Comparison of ENCODE assay signal across 10 cellular contexts in genomic region chr2:154697422-154698237, GRCh38. TPM values are rescaled to one million over a fixed set of nuclear protein-coding genes. Genes with fewer than 3 reads are reported as not detected.
A peak's percentile ranks its signal among the peaks of the same experiment; 100 is the strongest.
DNase-seq lines count a peak whose midpoint lies in the region; ATAC-seq and TF ChIP-seq lines count a peak whose summit lies in the region.
"Had no signal": no experiment of that assay in that cellular context is flagged by ENCODE, and none has a peak within 500 bp of the region (broad histone marks: within the 10 kb centered on the region; RNA-seq: fewer than 3 reads in every experiment).

No MANE protein-coding gene starts in this region.

- no peak for TF ChIP-seq CTCF in colonic mucosa (IDR thresholded peaks at IDR 0.05)
- TF ChIP-seq CTCF in mesothelial cell of epicardium (IDR thresholded peaks at IDR 0.05; ENCODE audit: unreplicated experiment), result no peak
- no peak for TF ChIP-seq CTCF in vagina (IDR thresholded peaks at IDR 0.05)

- peaks cover 32% of the 10 kb centered on the region for H3K27me3 Mint-ChIP-seq in activated T-cell treated with anti-CD3 and anti-CD28 coated beads, Interleukin-2, amount 50 U/mL, for 72 hours (ENCODE audit: low read depth)
- H3K27me3 Mint-ChIP-seq in mesothelial cell of epicardium (ENCODE audit: low read depth), result peaks cover 46% of the 10 kb centered on the region
- H3K27me3 Mint-ChIP-seq in activated T-helper 1 cell treated with anti-CD3 and anti-CD28 coated beads, Interleukin-12 subunit alpha, Interleukin-12 subunit beta, Interleukin-2, Interleukin-4 antibody, amounts not matched to agents 30 ng/mL and 10 ng/mL and 1 ng/mL, durations not matched to agents 14 hours and 24 hours and 36 hours (ENCODE audit: insufficient read depth), result peaks cover 30% of the 10 kb centered on the region
- H3K27me3 Mint-ChIP-seq in activated T-helper 17 cell treated with anti-CD3 and anti-CD28 coated beads, Interleukin-2, amount 50 U/mL, for 72 hours, result peaks cover 28% of the 10 kb centered on the region

- H3K36me3 ChIP-seq in colonic mucosa (no peaks in the 10 kb centered on the region), vagina (no peaks in the 10 kb centered on the region)
- H3K36me3 ChIP-seq: BLaER1 treated with 17β-estradiol and CSF1 and Interleukin-3, amounts not matched to agents 10 nM and 100 nM had no signal

- intact Hi-C loops in colonic mucosa (cut with DNase I), result no loop called here
- intact Hi-C loops in vagina (cut with DNase I), result no loop called here
- intact Hi-C loops in activated T-helper 1 cell treated with anti-CD3 and anti-CD28 coated beads, Interleukin-12 subunit alpha, Interleukin-12 subunit beta, Interleukin-2, Interleukin-4 antibody, amounts not matched to agents 30 ng/mL and 10 ng/mL and 1 ng/mL, durations not matched to agents 14 hours and 24 hours and 36 hours (cut with micrococcal nuclease), result no loop called here

- peaks cover 3 to 10% of the 10 kb centered on the region in 2 donors for H3K36me3 Mint-ChIP-seq in activated T-cell treated with anti-CD3 and anti-CD28 coated beads, Interleukin-2, amount 50 U/mL, for 72 hours (ENCODE audit: insufficient read depth in 2 of 2)
- H3K36me3 Mint-ChIP-seq in mesothelial cell of epicardium, result peaks cover 1% of the 10 kb centered on the region
- no peaks in the 10 kb centered on the region for H3K36me3 Mint-ChIP-seq in activated T-helper 1 cell treated with anti-CD3 and anti-CD28 coated beads, Interleukin-12 subunit alpha, Interleukin-12 subunit beta, Interleukin-2, Interleukin-4 antibody, amounts not matched to agents 30 ng/mL and 10 ng/mL and 1 ng/mL, durations not matched to agents 14 hours and 24 hours and 36 hours (ENCODE audit: low read depth)
- H3K36me3 Mint-ChIP-seq in activated T-helper 17 cell treated with anti-CD3 and anti-CD28 coated beads, Interleukin-2, amount 50 U/mL, for 72 hours (ENCODE audit: low read depth), result no peaks in the 10 kb centered on the region

- no peaks in the 10 kb centered on the region for H3K4me1 Mint-ChIP-seq in activated T-cell treated with anti-CD3 and anti-CD28 coated beads, Interleukin-2, amount 50 U/mL, for 72 hours (ENCODE audit: low read depth)
- H3K4me1 Mint-ChIP-seq in mesothelial cell of epicardium, result peaks cover 40% of the 10 kb centered on the region
- no peaks in the 10 kb centered on the region for H3K4me1 Mint-ChIP-seq in activated T-helper 1 cell treated with anti-CD3 and anti-CD28 coated beads, Interleukin-12 subunit alpha, Interleukin-12 subunit beta, Interleukin-2, Interleukin-4 antibody, amounts not matched to agents 30 ng/mL and 10 ng/mL and 1 ng/mL, durations not matched to agents 14 hours and 24 hours and 36 hours (ENCODE audit: low read depth)
- peaks cover 5% of the 10 kb centered on the region for H3K4me1 Mint-ChIP-seq in activated T-helper 17 cell treated with anti-CD3 and anti-CD28 coated beads, Interleukin-2, amount 50 U/mL, for 72 hours

- H3K27ac ChIP-seq in colonic mucosa (no peak overlapping the region), vagina (no peak overlapping the region)
- H3K27ac ChIP-seq: BLaER1 treated with 17β-estradiol and CSF1 and Interleukin-3, amounts not matched to agents 10 nM and 100 nM had no signal

- no peak for ATAC-seq in activated T-cell treated with anti-CD3 and anti-CD28 coated beads, Interleukin-2, amount 50 U/mL, for 72 hours (replicated peaks in 1 of 2)
- no peak for ATAC-seq in activated T-helper 17 cell treated with anti-CD3 and anti-CD28 coated beads, Interleukin-2, amount 50 U/mL, for 72 hours (replicated peaks)

- H3K9me3 ChIP-seq in colonic mucosa (no peaks in the 10 kb centered on the region), vagina (no peaks in the 10 kb centered on the region)

- H3K4me1 ChIP-seq in colonic mucosa (peaks cover 5% of the 10 kb centered on the region), vagina (peaks cover 5% of the 10 kb centered on the region)

- no peak overlapping the region for H3K9ac ChIP-seq in colonic mucosa (ENCODE audit: low read depth in 2 of 2, low read length in 2 of 2)
- H3K9ac ChIP-seq: BLaER1 treated with 17β-estradiol and CSF1 and Interleukin-3, amounts not matched to agents 10 nM and 100 nM had no signal

- H3K27ac Mint-ChIP-seq in activated T-cell treated with anti-CD3 and anti-CD28 coated beads, Interleukin-2, amount 50 U/mL, for 72 hours, result no peak overlapping the region
- H3K27ac Mint-ChIP-seq in mesothelial cell of epicardium, result peak overlapping the region; percentile 35
- no peak overlapping the region for H3K27ac Mint-ChIP-seq in activated T-helper 1 cell treated with anti-CD3 and anti-CD28 coated beads, Interleukin-12 subunit alpha, Interleukin-12 subunit beta, Interleukin-2, Interleukin-4 antibody, amounts not matched to agents 30 ng/mL and 10 ng/mL and 1 ng/mL, durations not matched to agents 14 hours and 24 hours and 36 hours
- no peak overlapping the region for H3K27ac Mint-ChIP-seq in activated T-helper 17 cell treated with anti-CD3 and anti-CD28 coated beads, Interleukin-2, amount 50 U/mL, for 72 hours

- peak overlapping the region; percentile 36 to 50 for H3K4me3 Mint-ChIP-seq in activated T-cell treated with anti-CD3 and anti-CD28 coated beads, Interleukin-2, amount 50 U/mL, for 72 hours
- H3K4me3 Mint-ChIP-seq in mesothelial cell of epicardium, result peak overlapping the region; percentile 82
- no peak overlapping the region for H3K4me3 Mint-ChIP-seq in activated T-helper 1 cell treated with anti-CD3 and anti-CD28 coated beads, Interleukin-12 subunit alpha, Interleukin-12 subunit beta, Interleukin-2, Interleukin-4 antibody, amounts not matched to agents 30 ng/mL and 10 ng/mL and 1 ng/mL, durations not matched to agents 14 hours and 24 hours and 36 hours
- no peak overlapping the region for H3K4me3 Mint-ChIP-seq in activated T-helper 17 cell treated with anti-CD3 and anti-CD28 coated beads, Interleukin-2, amount 50 U/mL, for 72 hours

- H3K27me3 ChIP-seq in colonic mucosa, result peaks cover 14% of the 10 kb centered on the region
- no peaks in the 10 kb centered on the region for H3K27me3 ChIP-seq in vagina
- H3K27me3 ChIP-seq: BLaER1 treated with 17β-estradiol and CSF1 and Interleukin-3, amounts not matched to agents 10 nM and 100 nM had no signal

- DNase-seq in activated T-cell treated with anti-CD3 and anti-CD28 coated beads, Interleukin-2, amount 50 U/mL, for 72 hours, result no peak
- DNase-seq in activated T-cell treated with anti-CD3 and anti-CD28 coated beads, Interleukin-2, amount 50 U/mL, for 1 hour, result no peak
- peak; percentile 22 for DNase-seq in colonic mucosa
- DNase-seq in mesothelial cell of epicardium (ENCODE audit: low spot score in 2 of 2, unreplicated experiment in 2 of 2), result peak in 1 of 2 experiments; percentile 62
- DNase-seq in vagina (ENCODE audit: extremely low spot score in 2 of 2), result no peak
- DNase-seq in activated T-helper 1 cell treated with anti-CD3 and anti-CD28 coated beads, Interleukin-12 subunit alpha, Interleukin-12 subunit beta, Interleukin-2, Interleukin-4 antibody, amounts not matched to agents 30 ng/mL and 10 ng/mL and 1 ng/mL, durations not matched to agents 14 hours and 24 hours and 36 hours (ENCODE audit: low spot score), result no peak
- no peak for DNase-seq in NCI-H128 (lab: John Stamatoyannopoulos, UW; ENCODE audit: unreplicated experiment)
- DNase-seq: MV-4-11 had no signal

- no peak for TF ChIP-seq POLR2A in vagina (IDR thresholded peaks at IDR 0.05)

- peaks cover 0 to 4% of the 10 kb centered on the region in 2 donors for H3K9me3 Mint-ChIP-seq in activated T-cell treated with anti-CD3 and anti-CD28 coated beads, Interleukin-2, amount 50 U/mL, for 72 hours
- no peaks in the 10 kb centered on the region for H3K9me3 Mint-ChIP-seq in mesothelial cell of epicardium
- H3K9me3 Mint-ChIP-seq in activated T-helper 1 cell treated with anti-CD3 and anti-CD28 coated beads, Interleukin-12 subunit alpha, Interleukin-12 subunit beta, Interleukin-2, Interleukin-4 antibody, amounts not matched to agents 30 ng/mL and 10 ng/mL and 1 ng/mL, durations not matched to agents 14 hours and 24 hours and 36 hours, result no peaks in the 10 kb centered on the region
- peaks cover 4% of the 10 kb centered on the region for H3K9me3 Mint-ChIP-seq in activated T-helper 17 cell treated with anti-CD3 and anti-CD28 coated beads, Interleukin-2, amount 50 U/mL, for 72 hours

- H3K4me3 ChIP-seq in colonic mucosa, result peak overlapping the region; percentile 27
- peak overlapping the region; percentile 30 to 43 for H3K4me3 ChIP-seq in vagina
- H3K4me3 ChIP-seq: BLaER1 treated with 17β-estradiol and CSF1 and Interleukin-3, amounts not matched to agents 10 nM and 100 nM had no signal

RNA-seq across cellular contexts. Expression of gene KCNJ3, which starts 0.9 kb away (rescaled TPM):
- total RNA-seq in activated T-cell treated with anti-CD3 and anti-CD28 coated beads, Interleukin-2, amount 50 U/mL, for 72 hours, result not detected
- under 1 TPM; 0.32 to 0.62 TPM for total RNA-seq in colonic mucosa
- 0.97 to 1.4 TPM (median 1.2 TPM) in 3 replicates for total RNA-seq in mesothelial cell of epicardium
- 4.2 TPM for total RNA-seq in vagina
- total RNA-seq in activated T-helper 1 cell treated with anti-CD3 and anti-CD28 coated beads, Interleukin-12 subunit alpha, Interleukin-12 subunit beta, Interleukin-2, Interleukin-4 antibody, amounts not matched to agents 30 ng/mL and 10 ng/mL and 1 ng/mL, durations not matched to agents 14 hours and 24 hours and 36 hours, result not detected in 2 replicates
- total RNA-seq in activated T-helper 17 cell treated with anti-CD3 and anti-CD28 coated beads, Interleukin-2, amount 50 U/mL, for 72 hours, result not detected

Comparison
In these comparisons a context has a peak if more than half of its experiments do, and no peak if none do; other contexts are left out.
1. H3K4me3 Mint-ChIP-seq: peak in activated T-cell treated with anti-CD3 and anti-CD28 coated beads, Interleukin-2, amount 50 U/mL, for 72 hours (2 of 2) and mesothelial cell of epicardium (single experiment); none in activated T-helper 1 cell treated with anti-CD3 and anti-CD28 coated beads, Interleukin-12 subunit alpha, Interleukin-12 subunit beta, Interleukin-2, Interleukin-4 antibody, amounts not matched to agents 30 ng/mL and 10 ng/mL and 1 ng/mL, durations not matched to agents 14 hours and 24 hours and 36 hours (single experiment) and activated T-helper 17 cell treated with anti-CD3 and anti-CD28 coated beads, Interleukin-2, amount 50 U/mL, for 72 hours (single experiment).